8 cellular contexts compared by ENCODE assay signal in genomic region chr16:46972971-46973456, GRCh38. TPM values are rescaled to one million over a fixed set of nuclear protein-coding genes. Genes with fewer than 3 reads are reported as not detected.
DNase-seq lines count a peak whose midpoint lies in the region; ATAC-seq and TF ChIP-seq lines count a peak whose summit lies in the region.

No MANE protein-coding gene starts in this region.

- ATAC-seq in GM19452 (IDR thresholded peaks at IDR 0.05; ENCODE audit: unreplicated experiment) (peak; percentile 45), HG03469 (IDR thresholded peaks at IDR 0.05; ENCODE audit: unreplicated experiment) (peak; percentile 20), lung (ENCODE audit: insufficient read depth, low FRiP score) (peak; percentile 25)
- peak; percentile 67 for ATAC-seq in stimulated activated memory B cell treated with anti-CD40 and anti-IgM and Interleukin-4, amounts not matched to agents 10 μg/mL and 1 μg/mL and 100 μg/mL, for 72 hours

- 0% methylated on average over 31 to 61 of the region's 61 CpGs for WGBS in lung, 2 donors

- DNase-seq in activated CD4-positive, CD25-positive, alpha-beta regulatory T cell (lab: John Stamatoyannopoulos, UW) = peak in 3 of 4 experiments; percentile 8 to 19 (median 12)
- DNase-seq in lung (ENCODE audit: low spot score) (peak; percentile 30), NCI-H226 (no peak)

- H3K36me3 Mint-ChIP-seq in dendritic cell treated with granulocyte-macrophage colony-stimulating factor and Interleukin-4, amounts not matched to agents 40 ng/mL and 50 ng/mL, for 4 days (ENCODE audit: low read depth) = peaks cover 51% of the 10 kb centered on the region
- H3K36me3 Mint-ChIP-seq in stimulated activated memory B cell treated with anti-CD40 and anti-IgM and Interleukin-4, amounts not matched to agents 10 μg/mL and 1 μg/mL and 100 μg/mL, for 72 hours = peaks cover 11% of the 10 kb centered on the region

- peak overlapping the region; percentile 80 to 98 (median 92) for H3K4me2 ChIP-seq in BLaER1 treated with 17β-estradiol and CSF1 and Interleukin-3, amounts not matched to agents 10 nM and 100 nM

- H3K4me3 Mint-ChIP-seq in dendritic cell treated with granulocyte-macrophage colony-stimulating factor and Interleukin-4, amounts not matched to agents 40 ng/mL and 50 ng/mL, for 4 days = peak overlapping the region; percentile 93
- peak overlapping the region; percentile 96 for H3K4me3 Mint-ChIP-seq in stimulated activated memory B cell treated with anti-CD40 and anti-IgM and Interleukin-4, amounts not matched to agents 10 μg/mL and 1 μg/mL and 100 μg/mL, for 72 hours

- no peaks in the 10 kb centered on the region for H3K9me3 Mint-ChIP-seq in dendritic cell treated with granulocyte-macrophage colony-stimulating factor and Interleukin-4, amounts not matched to agents 40 ng/mL and 50 ng/mL, for 4 days
- H3K9me3 Mint-ChIP-seq in stimulated activated memory B cell treated with anti-CD40 and anti-IgM and Interleukin-4, amounts not matched to agents 10 μg/mL and 1 μg/mL and 100 μg/mL, for 72 hours = no peaks in the 10 kb centered on the region

- H3K27ac ChIP-seq in BLaER1 treated with 17β-estradiol and CSF1 and Interleukin-3, amounts not matched to agents 10 nM and 100 nM = peak overlapping the region; percentile 95 to 99 (median 97)
- peak overlapping the region; percentile 99 for H3K27ac ChIP-seq in lung (ENCODE audit: low read depth in 1 of 2, low read length in 1 of 2)

- no peaks in the 10 kb centered on the region for H3K27me3 Mint-ChIP-seq in dendritic cell treated with granulocyte-macrophage colony-stimulating factor and Interleukin-4, amounts not matched to agents 40 ng/mL and 50 ng/mL, for 4 days
- no peaks in the 10 kb centered on the region for H3K27me3 Mint-ChIP-seq in stimulated activated memory B cell treated with anti-CD40 and anti-IgM and Interleukin-4, amounts not matched to agents 10 μg/mL and 1 μg/mL and 100 μg/mL, for 72 hours

- no peaks in the 10 kb centered on the region for H3K27me3 ChIP-seq in BLaER1 treated with 17β-estradiol and CSF1 and Interleukin-3, amounts not matched to agents 10 nM and 100 nM
- no peaks in the 10 kb centered on the region for H3K27me3 ChIP-seq in lung (ENCODE audit: control insufficient read depth, insufficient read depth)

- peak overlapping the region; percentile 95 for H3K27ac Mint-ChIP-seq in dendritic cell treated with granulocyte-macrophage colony-stimulating factor and Interleukin-4, amounts not matched to agents 40 ng/mL and 50 ng/mL, for 4 days
- H3K27ac Mint-ChIP-seq in stimulated activated memory B cell treated with anti-CD40 and anti-IgM and Interleukin-4, amounts not matched to agents 10 μg/mL and 1 μg/mL and 100 μg/mL, for 72 hours = peak overlapping the region; percentile 99

- peak overlapping the region; percentile 81 to 98 (median 92) for H3K4me3 ChIP-seq in BLaER1 treated with 17β-estradiol and CSF1 and Interleukin-3, amounts not matched to agents 10 nM and 100 nM
- H3K4me3 ChIP-seq in lung = peak overlapping the region; percentile 97

- H3K4me1 ChIP-seq in BLaER1 treated with 17β-estradiol and CSF1 and Interleukin-3, amounts not matched to agents 10 nM and 100 nM = peaks cover 21 to 40% (median 32%) of the 10 kb centered on the region in 10 experiments
- peaks cover 2 to 14% of the 10 kb centered on the region in 2 donors for H3K4me1 ChIP-seq in lung (ENCODE audit: control insufficient read depth in 2 of 2, insufficient read depth in 2 of 2, low read length in 2 of 2)

- H3K9ac ChIP-seq in BLaER1 treated with 17β-estradiol and CSF1 and Interleukin-3, amounts not matched to agents 10 nM and 100 nM = peak overlapping the region; percentile 97 to 99 (median 98)

- no peak for TF ChIP-seq CTCF in lung (IDR thresholded peaks at IDR 0.05; ENCODE audit: control extremely low read depth, extremely low read depth)

- peaks cover 31% of the 10 kb centered on the region for H3K4me1 Mint-ChIP-seq in dendritic cell treated with granulocyte-macrophage colony-stimulating factor and Interleukin-4, amounts not matched to agents 40 ng/mL and 50 ng/mL, for 4 days (ENCODE audit: low read depth)
- H3K4me1 Mint-ChIP-seq in stimulated activated memory B cell treated with anti-CD40 and anti-IgM and Interleukin-4, amounts not matched to agents 10 μg/mL and 1 μg/mL and 100 μg/mL, for 72 hours = peaks cover 50% of the 10 kb centered on the region

- H3K36me3 ChIP-seq in BLaER1 treated with 17β-estradiol and CSF1 and Interleukin-3, amounts not matched to agents 10 nM and 100 nM = peaks cover 33 to 44% (median 40%) of the 10 kb centered on the region in 11 experiments
- peaks cover 7 to 8% of the 10 kb centered on the region in 2 donors for H3K36me3 ChIP-seq in lung (ENCODE audit: control insufficient read depth in 2 of 2, insufficient read depth in 2 of 2, low read length in 2 of 2)

- H3K9me3 ChIP-seq in BLaER1 treated with 17β-estradiol and CSF1 and Interleukin-3, amounts not matched to agents 10 nM and 100 nM (replicated peaks in 1 of 11) = no peaks in the 10 kb centered on the region
- no peaks in the 10 kb centered on the region for H3K9me3 ChIP-seq in lung (ENCODE audit: control insufficient read depth in 2 of 2, insufficient read depth in 1 of 2, low read length in 1 of 2)

- H4K20me1 ChIP-seq in BLaER1 treated with 17β-estradiol and CSF1 and Interleukin-3, amounts not matched to agents 10 nM and 100 nM = peaks cover 45 to 53% (median 52%) of the 10 kb centered on the region in 11 experiments

- intact Hi-C loops in dendritic cell treated with granulocyte-macrophage colony-stimulating factor and Interleukin-4, amounts not matched to agents 40 ng/mL and 50 ng/mL, for 4 days (cut with micrococcal nuclease) = loop anchor here (5.0 kb wide), 2 partner anchors 64 to 169 kb away; partner anchors contain the start of gene NETO2

RNA-seq across cellular contexts. Expression of gene DNAJA2, which starts 0.5 kb away (rescaled TPM):
- 10 to 100 TPM; 38.5 to 56.5 TPM for total RNA-seq in lung
- 10 to 100 TPM; 24.9 to 32.8 TPM for polyA plus RNA-seq in lung
